ENCODE assay signal across 13 cellular contexts in genomic region chr13:100128373-100128772, GRCh38. TPM values are rescaled to one million over a fixed set of nuclear protein-coding genes. Genes with fewer than 3 reads are reported as not detected.
DNase-seq lines count a peak whose midpoint lies in the region; ATAC-seq and TF ChIP-seq lines count a peak whose summit lies in the region.
"Had no signal": no experiment of that assay in that cellular context is flagged by ENCODE, and none has a peak within 500 bp of the region (broad histone marks: within the 10 kb centered on the region; RNA-seq: fewer than 3 reads in every experiment).

No MANE protein-coding gene starts in this region.

- H3K4me1 ChIP-seq in fibroblast of lung (ENCODE audit: control insufficient read depth, extremely low read depth, insufficient read depth, low read length) = peaks cover 5% of the 10 kb centered on the region

- H3K9me3 ChIP-seq in fibroblast of lung (ENCODE audit: control insufficient read depth, insufficient read depth, low read depth, low read length) = no peaks in the 10 kb centered on the region
- H3K9me3 ChIP-seq: ovary, thoracic aorta had no signal

- no peaks in the 10 kb centered on the region for H3K27me3 ChIP-seq in fibroblast of lung (ENCODE audit: control insufficient read depth, insufficient read depth, low read length)
- H3K27me3 ChIP-seq: ovary had no signal

- H3K27ac ChIP-seq in fibroblast of lung (ENCODE audit: insufficient read depth, low read length) = no peak overlapping the region
- H3K27ac ChIP-seq: ovary, thoracic aorta had no signal

- ATAC-seq in GM19351 (IDR thresholded peaks at IDR 0.05; ENCODE audit: unreplicated experiment) = no peak

- peak; percentile 27 for DNase-seq in stimulated activated CD4-positive, alpha-beta T cell treated with anti-CD3 and anti-CD28 coated beads, Interleukin-15, amount 100 ng/mL, for 24 hours
- no peak for DNase-seq in stimulated activated CD4-positive, alpha-beta T cell treated with anti-CD3 and anti-CD28 coated beads, Interleukin-4, amount 100 ng/mL, for 24 hours
- peak; percentile 75 for DNase-seq in NCI-H69 (lab: John Stamatoyannopoulos, UW)
- DNase-seq in fibroblast of lung (ENCODE audit: low read depth in 2 of 2) = peak; percentile 80 to 93
- no peak for DNase-seq in middle frontal gyrus (ENCODE audit: extremely low spot score, low spot score)
- DNase-seq in HuH-7 (ENCODE audit: low spot score) = no peak
- no peak for DNase-seq in GM03348 (ENCODE audit: low spot score)
- DNase-seq: CD4-positive, CD25-positive, alpha-beta regulatory T cell; NCI-H1105; ovary had no signal

- no peak overlapping the region for H3K9ac ChIP-seq in fibroblast of lung (ENCODE audit: insufficient read depth, low read length)

- H3K79me2 ChIP-seq in fibroblast of lung (ENCODE audit: control insufficient read depth, insufficient read depth, low read length) = no peaks in the 10 kb centered on the region

- H2AFZ ChIP-seq in fibroblast of lung (ENCODE audit: low read length) = no peak overlapping the region

- H3K4me2 ChIP-seq in fibroblast of lung (ENCODE audit: extremely low read depth, insufficient read depth, low read length) = no peak overlapping the region

- no peak for TF ChIP-seq CTCF in fibroblast of lung (conservative IDR thresholded peaks at IDR 0.05 in 1 of 2, IDR thresholded peaks at IDR 0.05 in 1 of 2; ENCODE audit: low read depth in 1 of 2, low read length in 2 of 2)

- no peaks in the 10 kb centered on the region for H3K36me3 ChIP-seq in fibroblast of lung (ENCODE audit: control insufficient read depth, insufficient read depth, low read length)
- H3K36me3 ChIP-seq: ovary, thoracic aorta had no signal

- H3K4me3 ChIP-seq in fibroblast of lung (replicated peaks in 1 of 4; ENCODE audit: control extremely low read depth in 1 of 4, insufficient read depth in 1 of 4, low read depth in 3 of 4, low read length in 4 of 4) = no peak overlapping the region
- H3K4me3 ChIP-seq: lung, ovary, thoracic aorta had no signal

- H4K20me1 ChIP-seq in fibroblast of lung (ENCODE audit: control insufficient read depth, extremely low read depth, insufficient read depth, low read length) = no peaks in the 10 kb centered on the region

RNA-seq across cellular contexts. Expression of gene PCCA, which starts 39.5 kb away (rescaled TPM):
- total RNA-seq in fibroblast of lung = 52.1 and 73.0 TPM in 2 replicates
- polyA plus RNA-seq in fibroblast of lung = 11.2 and 13.4 TPM in 2 replicates
- polyA plus RNA-seq in fibroblast of lung (2012) = 14.3 TPM in 2 replicates
- polyA minus RNA-seq in fibroblast of lung (ENCODE audit: low replicate concordance) = 9.4 and 11.4 TPM in 2 replicates

Comparison
In these comparisons a context has a peak if more than half of its experiments do, and no peak if none do; other contexts are left out.
1. DNase-seq: peak in stimulated activated CD4-positive, alpha-beta T cell treated with anti-CD3 and anti-CD28 coated beads, Interleukin-15, amount 100 ng/mL, for 24 hours (single experiment), NCI-H69 (single experiment) and fibroblast of lung (2 of 2); none in stimulated activated CD4-positive, alpha-beta T cell treated with anti-CD3 and anti-CD28 coated beads, Interleukin-4, amount 100 ng/mL, for 24 hours (single experiment), middle frontal gyrus (single experiment), HuH-7 (single experiment) and GM03348 (single experiment).